ENCODE assay signal across 21 cellular contexts in the genomic region with DNA sequence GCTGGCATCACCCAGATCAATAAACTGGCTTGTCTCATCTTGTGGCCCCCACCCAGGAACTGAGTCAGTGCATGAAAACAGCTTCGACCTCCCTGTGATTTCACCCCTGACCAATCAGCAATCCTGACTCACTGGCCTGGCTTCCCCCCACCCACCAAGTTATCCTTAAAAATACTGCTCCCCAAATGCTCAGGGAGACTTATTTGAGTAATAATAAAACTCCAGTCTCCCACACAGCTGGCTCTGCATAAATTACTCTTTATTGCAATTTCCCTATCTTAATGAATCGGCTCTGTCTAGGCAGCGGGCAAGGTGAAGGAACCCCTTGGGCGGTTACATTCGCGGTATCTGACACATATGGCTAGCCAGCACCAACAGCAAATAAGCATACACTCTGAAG. TPM values are rescaled to one million over a fixed set of nuclear protein-coding genes. Genes with fewer than 3 reads are reported as not detected.
DNase-seq lines count a peak whose midpoint lies in the region; ATAC-seq and TF ChIP-seq lines count a peak whose summit lies in the region.
"Had no signal": no experiment of that assay in that cellular context is flagged by ENCODE, and none has a peak within 500 bp of the region (broad histone marks: within the 10 kb centered on the region; RNA-seq: fewer than 3 reads in every experiment).

No MANE protein-coding gene starts in this region.

- CTCF ChIA-PET in activated CD4-positive, alpha-beta T cell treated with anti-CD3 and anti-CD28 coated beads, Interleukin-2, amount 10 ng/mL, durations not matched to agents 7 days and 5 days (lab: Charles Lee), result no interaction called here
- CTCF ChIA-PET in CD4-positive, alpha-beta T cell (lab: Charles Lee), result no interaction called here

- no peaks in the 10 kb centered on the region for H3K27me3 ChIP-seq in MG63
- no peaks in the 10 kb centered on the region for H3K27me3 ChIP-seq in endodermal cell (ENCODE audit: control insufficient read depth, insufficient read depth, low read length, poor library complexity, severe bottlenecking)
- H3K27me3 ChIP-seq in CD4-positive, alpha-beta T cell (ENCODE audit: control insufficient read depth, insufficient read depth, low read length), result no peaks in the 10 kb centered on the region
- H3K27me3 ChIP-seq: neutrophil, right atrium auricular region, uterus had no signal

- WGBS in endodermal cell (ENCODE audit: insufficient coverage in 1 of 2, insufficient read length in 1 of 2), 2 experiments, result 83 to 90% methylated on average over 1 to 6 of the region's 6 CpGs

- H3K9me3 Mint-ChIP-seq in activated CD4-positive, alpha-beta T cell treated with anti-CD3 and anti-CD28 coated beads, Interleukin-2, amount 10 ng/mL, durations not matched to agents 7 days and 5 days, result no peaks in the 10 kb centered on the region
- no peaks in the 10 kb centered on the region for H3K9me3 Mint-ChIP-seq in endodermal cell
- no peaks in the 10 kb centered on the region for H3K9me3 Mint-ChIP-seq in CD4-positive, alpha-beta T cell
- H3K9me3 Mint-ChIP-seq: CD4-positive, alpha-beta memory T cell had no signal

- H3K4me1 ChIP-seq in endodermal cell (ENCODE audit: control insufficient read depth, insufficient read depth, low read length), result no peaks in the 10 kb centered on the region
- H3K4me1 ChIP-seq: right atrium auricular region, uterus had no signal

- H3K36me3 ChIP-seq in MG63, result no peaks in the 10 kb centered on the region
- no peaks in the 10 kb centered on the region for H3K36me3 ChIP-seq in endodermal cell (ENCODE audit: control insufficient read depth, insufficient read depth, low read length)
- H3K36me3 ChIP-seq: neutrophil, right atrium auricular region, uterus had no signal

- H3K4me3 ChIP-seq in MG63 (no peak overlapping the region), endodermal cell (ENCODE audit: low read length) (no peak overlapping the region)
- H3K4me3 ChIP-seq: mucosa of descending colon, right atrium auricular region, uterus had no signal

- H3K9me3 ChIP-seq in MG63 (no peaks in the 10 kb centered on the region), endodermal cell (ENCODE audit: control insufficient read depth, low read length) (no peaks in the 10 kb centered on the region)
- H3K9me3 ChIP-seq in CD4-positive, alpha-beta T cell (ENCODE audit: control insufficient read depth, low read length), result no peaks in the 10 kb centered on the region
- H3K9me3 ChIP-seq: mucosa of descending colon, neutrophil, right atrium auricular region, uterus had no signal

- no peak overlapping the region for H3K4me3 Mint-ChIP-seq in activated CD4-positive, alpha-beta T cell treated with anti-CD3 and anti-CD28 coated beads, Interleukin-2, amount 10 ng/mL, durations not matched to agents 7 days and 5 days
- H3K4me3 Mint-ChIP-seq in endodermal cell, result no peak overlapping the region
- no peak overlapping the region for H3K4me3 Mint-ChIP-seq in CD4-positive, alpha-beta T cell
- H3K4me3 Mint-ChIP-seq: CD4-positive, alpha-beta memory T cell had no signal

- no peak for TF ChIP-seq CTCF in endodermal cell (conservative IDR thresholded peaks at IDR 0.05)
- no peak for TF ChIP-seq CTCF in CD4-positive, alpha-beta T cell (IDR thresholded peaks at IDR 0.05)

- DNase-seq in activated CD4-positive, alpha-beta T cell treated with anti-CD3 and anti-CD28 coated beads, Interleukin-2, amount 50 U/mL, for 48 hours, result peak; percentile 58 to 69
- DNase-seq in activated CD4-positive, alpha-beta T cell treated with anti-CD3 and anti-CD28 coated beads, Interleukin-2, amount 10 ng/mL, durations not matched to agents 7 days and 5 days, result no peak
- peak; percentile 4 for DNase-seq in MG63
- DNase-seq in endodermal cell, result peak; percentile 24
- DNase-seq in stimulated activated CD4-positive, alpha-beta T cell treated with anti-CD3 and anti-CD28 coated beads, TNF-alpha, amount 100 ng/mL, for 24 hours (ENCODE audit: low read depth in 3 of 3), result peak; percentile 2 to 37 (median 27)
- DNase-seq in SW480 (ENCODE audit: low spot score), result no peak
- no peak for DNase-seq in CD1c-positive myeloid dendritic cell (ENCODE audit: extremely low spot score)
- DNase-seq in CD4-positive, alpha-beta T cell, result no peak
- DNase-seq: ACHN; CD4-positive, alpha-beta memory T cell; hypothalamus; IMR-90; left cardiac atrium; mucosa of descending colon; NCI-H187 treated with DMSO at 0.1 percent for 48 hours; SIG-M5; uterus had no signal

- POLR2A ChIA-PET in activated CD4-positive, alpha-beta T cell treated with anti-CD3 and anti-CD28 coated beads, Interleukin-2, amount 10 ng/mL, durations not matched to agents 7 days and 5 days (lab: Charles Lee), result no interaction called here
- POLR2A ChIA-PET in CD4-positive, alpha-beta T cell (lab: Charles Lee), result no interaction called here

- no peak overlapping the region for H3K9ac ChIP-seq in endodermal cell (ENCODE audit: extremely low read depth, low read length, poor library complexity, severe bottlenecking)

- intact Hi-C loops in CD4-positive, alpha-beta T cell (cut with DNase I, micrococcal nuclease), result no loop called here

- H3K27ac ChIP-seq in endodermal cell (ENCODE audit: low read depth, low read length), result no peak overlapping the region
- no peak overlapping the region for H3K27ac ChIP-seq in CD4-positive, alpha-beta T cell (ENCODE audit: low read depth, low read length)
- H3K27ac ChIP-seq: neutrophil, right atrium auricular region, uterus had no signal

- H3K27me3 Mint-ChIP-seq in activated CD4-positive, alpha-beta T cell treated with anti-CD3 and anti-CD28 coated beads, Interleukin-2, amount 10 ng/mL, durations not matched to agents 7 days and 5 days, result peaks cover 2% of the 10 kb centered on the region
- peaks cover under 1% of the 10 kb centered on the region for H3K27me3 Mint-ChIP-seq in endodermal cell (ENCODE audit: insufficient read depth)
- H3K27me3 Mint-ChIP-seq in CD4-positive, alpha-beta T cell, result no peaks in the 10 kb centered on the region

- peaks cover 2% of the 10 kb centered on the region for H3K4me1 Mint-ChIP-seq in activated CD4-positive, alpha-beta T cell treated with anti-CD3 and anti-CD28 coated beads, Interleukin-2, amount 10 ng/mL, durations not matched to agents 7 days and 5 days
- H3K4me1 Mint-ChIP-seq in endodermal cell, result no peaks in the 10 kb centered on the region
- H3K4me1 Mint-ChIP-seq in CD4-positive, alpha-beta T cell (ENCODE audit: low read depth), result no peaks in the 10 kb centered on the region

- H3K27ac Mint-ChIP-seq in activated CD4-positive, alpha-beta T cell treated with anti-CD3 and anti-CD28 coated beads, Interleukin-2, amount 10 ng/mL, durations not matched to agents 7 days and 5 days, result no peak overlapping the region
- H3K27ac Mint-ChIP-seq in endodermal cell, result no peak overlapping the region
- H3K27ac Mint-ChIP-seq in CD4-positive, alpha-beta T cell, result no peak overlapping the region

- no peaks in the 10 kb centered on the region for H3K36me3 Mint-ChIP-seq in activated CD4-positive, alpha-beta T cell treated with anti-CD3 and anti-CD28 coated beads, Interleukin-2, amount 10 ng/mL, durations not matched to agents 7 days and 5 days (ENCODE audit: low read depth)
- H3K36me3 Mint-ChIP-seq in endodermal cell (ENCODE audit: low read depth), result no peaks in the 10 kb centered on the region
- no peaks in the 10 kb centered on the region for H3K36me3 Mint-ChIP-seq in CD4-positive, alpha-beta T cell (ENCODE audit: low read depth)
- H3K36me3 Mint-ChIP-seq: CD4-positive, alpha-beta memory T cell had no signal

- ATAC-seq in CD4-positive, alpha-beta T cell (ENCODE audit: poor library complexity), result no peak
- ATAC-seq: left cardiac atrium, mucosa of descending colon had no signal

RNA-seq across cellular contexts. Expression of a gene that starts 9.8 kb away (rescaled TPM):
- 10 to 100 TPM; 37.6 to 40.4 TPM for total RNA-seq in activated CD4-positive, alpha-beta T cell treated with anti-CD3 and anti-CD28 coated beads, Interleukin-2, amount 10 ng/mL, durations not matched to agents 7 days and 5 days
- total RNA-seq in MG63 (2014; rRNA removed; shearing (Covaris generic); ENCODE audit: low replicate concordance), result 41.0 and 46.9 TPM in 2 replicates
- 10 to 100 TPM; 32.2 to 32.8 TPM for total RNA-seq in endodermal cell
- polyA plus RNA-seq in endodermal cell (2013, experiment 1 of 2), result 43.8 TPM
- 46.8 TPM for polyA plus RNA-seq in endodermal cell (2013, experiment 2 of 2)
- total RNA-seq in CD4-positive, alpha-beta T cell, result 10 to 100 TPM; 27.4 to 31.8 TPM

RNA-seq across cellular contexts. Expression of a gene that starts 37.7 kb away (rescaled TPM):
- not detected for total RNA-seq in activated CD4-positive, alpha-beta T cell treated with anti-CD3 and anti-CD28 coated beads, Interleukin-2, amount 10 ng/mL, durations not matched to agents 7 days and 5 days
- total RNA-seq in MG63 (2014; rRNA removed; shearing (Covaris generic); ENCODE audit: low replicate concordance), result not detected in 2 replicates
- total RNA-seq in endodermal cell, result not detected
- not detected for polyA plus RNA-seq in endodermal cell (2013, experiment 1 of 2)
- polyA plus RNA-seq in endodermal cell (2013, experiment 2 of 2), result not detected
- under 1 TPM; 0.31 to 0.47 TPM for total RNA-seq in CD4-positive, alpha-beta T cell
- total RNA-seq: fibroblast of villous mesenchyme, IMR-90, NCI-H460 had no signal
- polyA plus RNA-seq: IMR-90 had no signal

Comparison
In these comparisons a context has a peak if more than half of its experiments do, and no peak if none do; other contexts are left out.
1. DNase-seq: peak in activated CD4-positive, alpha-beta T cell treated with anti-CD3 and anti-CD28 coated beads, Interleukin-2, amount 50 U/mL, for 48 hours (2 of 2), MG63 (single experiment), endodermal cell (single experiment) and stimulated activated CD4-positive, alpha-beta T cell treated with anti-CD3 and anti-CD28 coated beads, TNF-alpha, amount 100 ng/mL, for 24 hours (3 of 3); none in activated CD4-positive, alpha-beta T cell treated with anti-CD3 and anti-CD28 coated beads, Interleukin-2, amount 10 ng/mL, durations not matched to agents 7 days and 5 days (single experiment), SW480 (single experiment), CD1c-positive myeloid dendritic cell (single experiment) and CD4-positive, alpha-beta T cell (0 of 10).